Comparison of ENCODE assay signal across 20 cellular contexts in genomic region chr1:24233684-24234600, GRCh38. TPM values are rescaled to one million over a fixed set of nuclear protein-coding genes. Genes with fewer than 3 reads are reported as not detected.
"Had no signal": no experiment of that assay in that cellular context is flagged by ENCODE, and none has a peak within 500 bp of the region (broad histone marks: within the 10 kb centered on the region; RNA-seq: fewer than 3 reads in every experiment).

No MANE protein-coding gene starts in this region.

- FAIRE-seq: endometrium, islet of Langerhans, urothelium cell line had no signal

- H3K27ac Mint-ChIP-seq: activated CD8-positive, alpha-beta T cell treated with anti-CD3 and anti-CD28 coated beads, Interleukin-2, amount 10 ng/mL, durations not matched to agents 7 days and 5 days; activated naive CD8-positive, alpha-beta T cell treated with anti-CD3 and anti-CD28 coated beads, Interleukin-2, amount 50 U/mL, for 24 hours; activated T-helper 1 cell treated with anti-CD3 and anti-CD28 coated beads, Interleukin-12 subunit alpha, Interleukin-12 subunit beta, Interleukin-2, Interleukin-4 antibody, amounts not matched to agents 30 ng/mL and 10 ng/mL and 1 ng/mL, durations not matched to agents 14 hours and 24 hours and 36 hours; natural killer cell treated with Interleukin-12 subunit alpha and Interleukin-12 subunit beta and Interleukin-15 and Interleukin-18, amount 100 ng/mL, for 72 hours had no signal

- DNase-seq: activated CD4-positive, alpha-beta T cell treated with anti-CD3 and anti-CD28 coated beads for 48 hours; activated CD8-positive, alpha-beta memory T cell treated with anti-CD3 and anti-CD28 coated beads, Interleukin-2, amount 50 U/mL, for 48 hours; activated CD8-positive, alpha-beta T cell treated with anti-CD3 and anti-CD28 coated beads, Interleukin-2, amount 10 ng/mL, durations not matched to agents 7 days and 5 days; activated naive CD4-positive, alpha-beta T cell; activated naive CD8-positive, alpha-beta T cell treated with anti-CD3 and anti-CD28 coated beads, Interleukin-2, amount 50 U/mL, for 24 hours; foreskin melanocyte; heart right ventricle; T-helper 9 cell; thyroid gland; WERI-Rb-1 had no signal

- H3K4me3 ChIP-seq: breast epithelium, dorsolateral prefrontal cortex, esophagus muscularis mucosa, heart right ventricle, thyroid gland had no signal

- H3K9me3 ChIP-seq: breast epithelium, esophagus muscularis mucosa, heart right ventricle, thyroid gland had no signal

- H3K4me1 ChIP-seq: breast epithelium had no signal

- H3K9me3 Mint-ChIP-seq: activated naive CD8-positive, alpha-beta T cell treated with anti-CD3 and anti-CD28 coated beads, Interleukin-2, amount 50 U/mL, for 24 hours; activated T-helper 1 cell treated with anti-CD3 and anti-CD28 coated beads, Interleukin-12 subunit alpha, Interleukin-12 subunit beta, Interleukin-2, Interleukin-4 antibody, amounts not matched to agents 30 ng/mL and 10 ng/mL and 1 ng/mL, durations not matched to agents 14 hours and 24 hours and 36 hours; natural killer cell treated with Interleukin-12 subunit alpha and Interleukin-12 subunit beta and Interleukin-15 and Interleukin-18, amount 100 ng/mL, for 72 hours had no signal

- H3K36me3 ChIP-seq: breast epithelium, esophagus muscularis mucosa, heart right ventricle, thyroid gland, WERI-Rb-1 had no signal

- H3K4me3 Mint-ChIP-seq: activated CD8-positive, alpha-beta T cell treated with anti-CD3 and anti-CD28 coated beads, Interleukin-2, amount 10 ng/mL, durations not matched to agents 7 days and 5 days; activated naive CD8-positive, alpha-beta T cell treated with anti-CD3 and anti-CD28 coated beads, Interleukin-2, amount 50 U/mL, for 24 hours; activated T-helper 1 cell treated with anti-CD3 and anti-CD28 coated beads, Interleukin-12 subunit alpha, Interleukin-12 subunit beta, Interleukin-2, Interleukin-4 antibody, amounts not matched to agents 30 ng/mL and 10 ng/mL and 1 ng/mL, durations not matched to agents 14 hours and 24 hours and 36 hours; natural killer cell treated with Interleukin-12 subunit alpha and Interleukin-12 subunit beta and Interleukin-15 and Interleukin-18, amount 100 ng/mL, for 72 hours had no signal

- H3K36me3 Mint-ChIP-seq: natural killer cell treated with Interleukin-12 subunit alpha and Interleukin-12 subunit beta and Interleukin-15 and Interleukin-18, amount 100 ng/mL, for 72 hours had no signal

- H3K27ac ChIP-seq: breast epithelium, dorsolateral prefrontal cortex, esophagus muscularis mucosa, heart right ventricle, thyroid gland, WERI-Rb-1 had no signal

- H3K27me3 ChIP-seq: breast epithelium, thyroid gland had no signal

- ATAC-seq: activated CD8-positive, alpha-beta T cell treated with anti-CD3 and anti-CD28 coated beads, Interleukin-2, amount 10 ng/mL, durations not matched to agents 7 days and 5 days; activated naive CD8-positive, alpha-beta T cell treated with anti-CD3 and anti-CD28 coated beads, Interleukin-2, amount 50 U/mL, for 24 hours; heart right ventricle; natural killer cell treated with Interleukin-12 subunit alpha and Interleukin-12 subunit beta and Interleukin-15 and Interleukin-18, amount 100 ng/mL, for 72 hours had no signal

RNA-seq across cellular contexts. Expression of gene IFNLR1, which starts 46.9 kb away (rescaled TPM):
- total RNA-seq: pulmonary artery endothelial cell, skeletal muscle tissue had no signal
